Comparison of ENCODE assay signal across 10 cellular contexts in genomic region chr3:194738254-194739093, GRCh38. TPM values are rescaled to one million over a fixed set of nuclear protein-coding genes. Genes with fewer than 3 reads are reported as not detected.
A peak's percentile ranks its signal among the peaks of the same experiment; 100 is the strongest.
DNase-seq lines count a peak whose midpoint lies in the region; ATAC-seq, FAIRE-seq and TF ChIP-seq lines count a peak whose summit lies in the region.
"Had no signal": no experiment of that assay in that cellular context is flagged by ENCODE, and none has a peak within 500 bp of the region (broad histone marks: within the 10 kb centered on the region; RNA-seq: fewer than 3 reads in every experiment).

No MANE protein-coding gene starts in this region.

- H4K20me1 ChIP-seq in astrocyte (ENCODE audit: insufficient read depth, low read length): no peaks in the 10 kb centered on the region

- peaks cover 7% of the 10 kb centered on the region for H3K9me3 Mint-ChIP-seq in astrocyte (ENCODE audit: unreplicated experiment)
- H3K9me3 Mint-ChIP-seq: activated T-cell treated with anti-CD3 and anti-CD28 coated beads, Interleukin-2, amount 50 U/mL, for 4 hours; T-helper 1 cell treated with Interleukin-12 subunit alpha and Interleukin-12 subunit beta and Interleukin-4 antibody, amounts not matched to agents 30 μg/mL and 1 μg/mL, for 36 hours had no signal

- no peak overlapping the region for H2AFZ ChIP-seq in astrocyte (ENCODE audit: low read depth, low read length)
- H2AFZ ChIP-seq: parathyroid adenoma had no signal

- TF ChIP-seq POLR2A in thyroid gland (IDR thresholded peaks at IDR 0.05): no peak

- no peak overlapping the region for H3K4me3 Mint-ChIP-seq in astrocyte (ENCODE audit: unreplicated experiment)
- H3K4me3 Mint-ChIP-seq: activated T-cell treated with anti-CD3 and anti-CD28 coated beads, Interleukin-2, amount 50 U/mL, for 4 hours; T-helper 1 cell treated with Interleukin-12 subunit alpha and Interleukin-12 subunit beta and Interleukin-4 antibody, amounts not matched to agents 30 μg/mL and 1 μg/mL, for 36 hours had no signal

- peaks cover 22% of the 10 kb centered on the region for H3K4me1 Mint-ChIP-seq in astrocyte (ENCODE audit: low read depth, unreplicated experiment)

- intact Hi-C loops in left ventricle myocardium inferior (cut with micrococcal nuclease): no loop called here
- intact Hi-C loops in thyroid gland (cut with DNase I): no loop called here

- TF ChIP-seq CTCF in HL-60 (IDR thresholded peaks at IDR 0.05; ENCODE audit: insufficient read depth, low read length) (no peak), astrocyte (IDR thresholded peaks at IDR 0.05; ENCODE audit: insufficient read depth, low read depth, low read length) (no peak), left ventricle myocardium inferior (IDR thresholded peaks at IDR 0.05; ENCODE audit: borderline replicate concordance) (no peak), thyroid gland (IDR thresholded peaks at IDR 0.05) (no peak)

- H3K27ac Mint-ChIP-seq in astrocyte (ENCODE audit: unreplicated experiment): no peak overlapping the region
- H3K27ac Mint-ChIP-seq: T-helper 1 cell treated with Interleukin-12 subunit alpha and Interleukin-12 subunit beta and Interleukin-4 antibody, amounts not matched to agents 30 μg/mL and 1 μg/mL, for 36 hours had no signal

- H3K27me3 ChIP-seq in HL-60 (ENCODE audit: insufficient read depth, poor library complexity, severe bottlenecking) (no peaks in the 10 kb centered on the region), astrocyte (ENCODE audit: insufficient read depth, low read length) (peaks cover 13% of the 10 kb centered on the region), left ventricle myocardium inferior (ENCODE audit: low read depth) (no peaks in the 10 kb centered on the region), thyroid gland (no peaks in the 10 kb centered on the region)

- no peak overlapping the region for H3K9ac ChIP-seq in astrocyte (ENCODE audit: low read length)
- H3K9ac ChIP-seq: parathyroid adenoma had no signal

- WGBS in thyroid gland, 2 donors: 65 to 72% methylated on average over 6 of the region's 6 CpGs

- no peak for DNase-seq in HL-60 (ENCODE audit: low read depth in 1 of 2, low spot score in 1 of 2)
- peak; percentile 77 for DNase-seq in astrocyte (ENCODE audit: low read depth)
- DNase-seq in left ventricle myocardium inferior: peak; percentile 77
- peak; percentile 73 to 82 for DNase-seq in thyroid gland
- no peak for DNase-seq in SIG-M5 (lab: John Stamatoyannopoulos, UW)
- no peak for DNase-seq in activated CD4-positive, alpha-beta T cell treated with anti-CD3 and anti-CD28 coated beads for 48 hours
- DNase-seq: activated T-cell treated with anti-CD3 and anti-CD28 coated beads, Interleukin-2, amount 50 U/mL, for 4 hours had no signal

- peak overlapping the region; percentile 52 for H3K27ac ChIP-seq in HL-60 (replicated peaks)
- H3K27ac ChIP-seq in astrocyte (ENCODE audit: low read depth, low read length): no peak overlapping the region
- H3K27ac ChIP-seq in left ventricle myocardium inferior (replicated peaks): peak overlapping the region; percentile 43
- no peak overlapping the region for H3K27ac ChIP-seq in thyroid gland
- H3K27ac ChIP-seq: parathyroid adenoma had no signal

- H3K4me2 ChIP-seq in astrocyte (ENCODE audit: low read length): peak overlapping the region; percentile 2

- H3K4me3 ChIP-seq in HL-60 (replicated peaks; ENCODE audit: insufficient read depth, low read length): no peak overlapping the region
- no peak overlapping the region for H3K4me3 ChIP-seq in astrocyte (ENCODE audit: insufficient read depth, low read depth, low read length)
- no peak overlapping the region for H3K4me3 ChIP-seq in left ventricle myocardium inferior
- no peak overlapping the region for H3K4me3 ChIP-seq in thyroid gland (replicated peaks in 1 of 3)

- H3K9me3 ChIP-seq in astrocyte (ENCODE audit: insufficient read depth, low read depth, low read length): no peaks in the 10 kb centered on the region
- H3K9me3 ChIP-seq in left ventricle myocardium inferior (replicated peaks): peaks cover 14% of the 10 kb centered on the region
- no peaks in the 10 kb centered on the region for H3K9me3 ChIP-seq in thyroid gland

- H3K4me1 ChIP-seq in astrocyte (ENCODE audit: insufficient read depth, low read length): peaks cover 25% of the 10 kb centered on the region
- H3K4me1 ChIP-seq in left ventricle myocardium inferior: peaks cover 33% of the 10 kb centered on the region
- H3K4me1 ChIP-seq in thyroid gland: peaks cover 13 to 26% of the 10 kb centered on the region in 2 donors
- H3K4me1 ChIP-seq: parathyroid adenoma had no signal

- H3K27me3 Mint-ChIP-seq in astrocyte (ENCODE audit: low read depth, unreplicated experiment): peaks cover 13% of the 10 kb centered on the region

- no peak for FAIRE-seq in astrocyte (lab: Jason Lieb, UNC)

- ATAC-seq in HG03439 (IDR thresholded peaks at IDR 0.05; ENCODE audit: unreplicated experiment): no peak
- ATAC-seq: activated T-cell treated with anti-CD3 and anti-CD28 coated beads, Interleukin-2, amount 50 U/mL, for 4 hours had no signal

- no peaks in the 10 kb centered on the region for H3K36me3 Mint-ChIP-seq in astrocyte (ENCODE audit: low read depth, unreplicated experiment)

- no peaks in the 10 kb centered on the region for H3K36me3 ChIP-seq in astrocyte (ENCODE audit: insufficient read depth, low read length)
- H3K36me3 ChIP-seq in left ventricle myocardium inferior: peaks cover 3% of the 10 kb centered on the region
- no peaks in the 10 kb centered on the region for H3K36me3 ChIP-seq in thyroid gland

- H3K79me2 ChIP-seq in astrocyte (ENCODE audit: insufficient read depth, low read length): no peaks in the 10 kb centered on the region
- H3K79me2 ChIP-seq: parathyroid adenoma had no signal

RNA-seq across cellular contexts. Expression of gene FAM43A, which starts 52.8 kb away (rescaled TPM):
- total RNA-seq in astrocyte (6.0 and 7.6 TPM in 2 replicates), left ventricle myocardium inferior (18.0 TPM), thyroid gland (10 to 100 TPM; 16.8 to 33.9 (median 22.4) TPM)

Comparison
In these comparisons a context has a peak if more than half of its experiments do, and no peak if none do; other contexts are left out.
1. DNase-seq: peak in astrocyte (single experiment), left ventricle myocardium inferior (single experiment) and thyroid gland (2 of 2); none in HL-60 (0 of 2), SIG-M5 (single experiment) and activated CD4-positive, alpha-beta T cell treated with anti-CD3 and anti-CD28 coated beads for 48 hours (single experiment).
2. H3K27ac ChIP-seq: peak in HL-60 (single experiment) and left ventricle myocardium inferior (single experiment); none in astrocyte (single experiment) and thyroid gland (0 of 3).